In genomic region chr15:67030036-67030762, GRCh38 we compare ENCODE assay signal across 1 cellular context.
TF ChIP-seq lines count a peak whose summit lies in the region.

No MANE protein-coding gene starts in this region.

TF ChIP-seq in HepG2, 621 proteins besides CTCF, POLR2A, EP300 and RAD21 (continued from another document and continues in another):
- TF ChIP-seq, protein P1, sequence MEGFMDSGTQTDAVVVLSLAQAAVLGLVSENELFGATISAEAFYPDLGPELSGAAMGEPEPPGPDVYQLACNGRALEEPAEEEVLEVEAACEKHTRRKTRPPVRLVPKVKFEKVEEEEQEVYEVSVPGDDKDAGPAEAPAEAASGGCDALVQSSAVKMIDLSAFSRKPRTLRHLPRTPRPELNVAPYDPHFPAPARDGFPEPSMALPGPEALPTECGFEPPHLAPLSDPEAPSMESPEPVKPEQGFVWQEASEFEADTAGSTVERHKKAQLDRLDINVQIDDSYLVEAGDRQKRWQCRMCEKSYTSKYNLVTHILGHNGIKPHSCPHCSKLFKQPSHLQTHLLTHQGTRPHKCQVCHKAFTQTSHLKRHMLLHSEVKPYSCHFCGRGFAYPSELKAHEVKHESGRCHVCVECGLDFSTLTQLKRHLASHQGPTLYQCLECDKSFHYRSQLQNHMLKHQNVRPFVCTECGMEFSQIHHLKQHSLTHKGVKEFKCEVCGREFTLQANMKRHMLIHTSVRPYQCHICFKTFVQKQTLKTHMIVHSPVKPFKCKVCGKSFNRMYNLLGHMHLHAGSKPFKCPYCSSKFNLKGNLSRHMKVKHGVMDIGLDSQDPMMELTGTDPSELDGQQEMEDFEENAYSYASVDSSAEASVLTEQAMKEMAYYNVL (CRISPR knock-in tag; IDR thresholded peaks at IDR 0.05; ENCODE audit: borderline replicate concordance), result peak; percentile 83; the same call in 1 of the 2 replicates
- peak; percentile 46; the same call in 1 of the 2 replicates for TF ChIP-seq ZNF556 (CRISPR knock-in tag; IDR thresholded peaks at IDR 0.05; ENCODE audit: borderline replicate concordance)
- TF ChIP-seq PAX8 (CRISPR knock-in tag; IDR thresholded peaks at IDR 0.05; ENCODE audit: borderline replicate concordance), result no peak
- TF ChIP-seq HMG20B (CRISPR knock-in tag; conservative IDR thresholded peaks at IDR 0.05), result peak; percentile 86
- peak; percentile 29; the same call in 1 of the 2 replicates for TF ChIP-seq HNF1B (CRISPR knock-in tag; IDR thresholded peaks at IDR 0.05)
- TF ChIP-seq ZNF337 (CRISPR knock-in tag; IDR thresholded peaks at IDR 0.05; ENCODE audit: borderline replicate concordance, low read depth), result no peak
- TF ChIP-seq ZNF746 (CRISPR knock-in tag; IDR thresholded peaks at IDR 0.05), result peak; percentile 43; the same call in 1 of the 2 replicates
- peak; percentile 36; the same call in 1 of the 2 replicates for TF ChIP-seq ZNF557 (CRISPR knock-in tag; IDR thresholded peaks at IDR 0.05)
- peak; percentile 38; the same call in 1 of the 2 replicates for TF ChIP-seq SPEN (CRISPR knock-in tag; IDR thresholded peaks at IDR 0.05; ENCODE audit: low read depth)
- TF ChIP-seq, protein P2, sequence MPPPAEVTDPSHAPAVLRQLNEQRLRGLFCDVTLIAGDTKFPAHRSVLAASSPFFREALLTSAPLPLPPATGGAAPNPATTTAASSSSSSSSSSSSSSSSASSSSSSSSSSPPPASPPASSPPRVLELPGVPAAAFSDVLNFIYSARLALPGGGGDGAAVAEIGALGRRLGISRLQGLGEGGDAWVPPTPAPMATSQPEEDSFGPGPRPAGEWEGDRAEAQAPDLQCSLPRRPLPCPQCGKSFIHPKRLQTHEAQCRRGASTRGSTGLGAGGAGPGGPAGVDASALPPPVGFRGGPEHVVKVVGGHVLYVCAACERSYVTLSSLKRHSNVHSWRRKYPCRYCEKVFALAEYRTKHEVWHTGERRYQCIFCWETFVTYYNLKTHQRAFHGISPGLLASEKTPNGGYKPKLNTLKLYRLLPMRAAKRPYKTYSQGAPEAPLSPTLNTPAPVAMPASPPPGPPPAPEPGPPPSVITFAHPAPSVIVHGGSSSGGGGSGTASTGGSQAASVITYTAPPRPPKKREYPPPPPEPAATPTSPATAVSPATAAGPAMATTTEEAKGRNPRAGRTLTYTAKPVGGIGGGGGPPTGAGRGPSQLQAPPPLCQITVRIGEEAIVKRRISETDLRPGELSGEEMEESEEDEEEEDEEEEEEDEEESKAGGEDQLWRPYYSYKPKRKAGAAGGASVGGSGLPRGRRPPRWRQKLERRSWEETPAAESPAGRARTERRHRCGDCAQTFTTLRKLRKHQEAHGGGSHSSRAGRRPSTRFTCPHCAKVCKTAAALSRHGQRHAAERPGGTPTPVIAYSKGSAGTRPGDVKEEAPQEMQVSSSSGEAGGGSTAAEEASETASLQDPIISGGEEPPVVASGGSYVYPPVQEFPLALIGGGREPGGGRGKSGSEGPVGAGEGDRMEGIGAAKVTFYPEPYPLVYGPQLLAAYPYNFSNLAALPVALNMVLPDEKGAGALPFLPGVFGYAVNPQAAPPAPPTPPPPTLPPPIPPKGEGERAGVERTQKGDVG (CRISPR knock-in tag; IDR thresholded peaks at IDR 0.05; ENCODE audit: borderline replicate concordance), result 0 out of 2 replicates have a peak, but pooled peaks have one; percentile 33
- peak; percentile 87 for TF ChIP-seq PITX1 (CRISPR knock-in tag; IDR thresholded peaks at IDR 0.05)
- TF ChIP-seq ZNF20 (CRISPR knock-in tag; IDR thresholded peaks at IDR 0.05), result no peak
- TF ChIP-seq ZGPAT (CRISPR knock-in tag; IDR thresholded peaks at IDR 0.05), result 0 out of 2 replicates have a peak, but pooled peaks have one; percentile 53
- no peak for TF ChIP-seq MZF1 (CRISPR knock-in tag; IDR thresholded peaks at IDR 0.05; ENCODE audit: borderline replicate concordance)
- TF ChIP-seq NR2F6 (IDR thresholded peaks at IDR 0.05), result peak; percentile 95
- peak; percentile 96 for TF ChIP-seq NR2F6 (CRISPR knock-in tag; IDR thresholded peaks at IDR 0.05)
- TF ChIP-seq SAP130 (CRISPR knock-in tag; IDR thresholded peaks at IDR 0.05; ENCODE audit: low read depth), result peak; percentile 81
- peak; percentile 40; the same call in 1 of the 2 replicates for TF ChIP-seq MIER3 (CRISPR knock-in tag; IDR thresholded peaks at IDR 0.05; ENCODE audit: borderline replicate concordance)
- no peak for TF ChIP-seq ZNF441 (CRISPR knock-in tag; IDR thresholded peaks at IDR 0.05; ENCODE audit: borderline replicate concordance)
- TF ChIP-seq MED1 (CRISPR knock-in tag; IDR thresholded peaks at IDR 0.05), result peak; percentile 80
- no peak for TF ChIP-seq TRIM24 (CRISPR knock-in tag; IDR thresholded peaks at IDR 0.05)
- TF ChIP-seq, protein P3, sequence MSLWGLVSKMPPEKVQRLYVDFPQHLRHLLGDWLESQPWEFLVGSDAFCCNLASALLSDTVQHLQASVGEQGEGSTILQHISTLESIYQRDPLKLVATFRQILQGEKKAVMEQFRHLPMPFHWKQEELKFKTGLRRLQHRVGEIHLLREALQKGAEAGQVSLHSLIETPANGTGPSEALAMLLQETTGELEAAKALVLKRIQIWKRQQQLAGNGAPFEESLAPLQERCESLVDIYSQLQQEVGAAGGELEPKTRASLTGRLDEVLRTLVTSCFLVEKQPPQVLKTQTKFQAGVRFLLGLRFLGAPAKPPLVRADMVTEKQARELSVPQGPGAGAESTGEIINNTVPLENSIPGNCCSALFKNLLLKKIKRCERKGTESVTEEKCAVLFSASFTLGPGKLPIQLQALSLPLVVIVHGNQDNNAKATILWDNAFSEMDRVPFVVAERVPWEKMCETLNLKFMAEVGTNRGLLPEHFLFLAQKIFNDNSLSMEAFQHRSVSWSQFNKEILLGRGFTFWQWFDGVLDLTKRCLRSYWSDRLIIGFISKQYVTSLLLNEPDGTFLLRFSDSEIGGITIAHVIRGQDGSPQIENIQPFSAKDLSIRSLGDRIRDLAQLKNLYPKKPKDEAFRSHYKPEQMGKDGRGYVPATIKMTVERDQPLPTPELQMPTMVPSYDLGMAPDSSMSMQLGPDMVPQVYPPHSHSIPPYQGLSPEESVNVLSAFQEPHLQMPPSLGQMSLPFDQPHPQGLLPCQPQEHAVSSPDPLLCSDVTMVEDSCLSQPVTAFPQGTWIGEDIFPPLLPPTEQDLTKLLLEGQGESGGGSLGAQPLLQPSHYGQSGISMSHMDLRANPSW (CRISPR knock-in tag; IDR thresholded peaks at IDR 0.05; ENCODE audit: borderline replicate concordance), result 0 out of 2 replicates have a peak, but pooled peaks have one; percentile 30
- peak; percentile 17; the same call in 1 of the 2 replicates for TF ChIP-seq YEATS2 (CRISPR knock-in tag; IDR thresholded peaks at IDR 0.05; ENCODE audit: borderline replicate concordance)
- TF ChIP-seq MXD4 (CRISPR knock-in tag; IDR thresholded peaks at IDR 0.05), result no peak
- TF ChIP-seq ZNF276 (CRISPR knock-in tag; IDR thresholded peaks at IDR 0.05; ENCODE audit: low read depth), result no peak
- peak; percentile 53; the same call in 1 of the 2 replicates for TF ChIP-seq ZSCAN25 (CRISPR knock-in tag; IDR thresholded peaks at IDR 0.05)
- TF ChIP-seq, protein P4, sequence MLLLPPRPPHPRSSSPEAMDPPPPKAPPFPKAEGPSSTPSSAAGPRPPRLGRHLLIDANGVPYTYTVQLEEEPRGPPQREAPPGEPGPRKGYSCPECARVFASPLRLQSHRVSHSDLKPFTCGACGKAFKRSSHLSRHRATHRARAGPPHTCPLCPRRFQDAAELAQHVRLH (CRISPR knock-in tag; IDR thresholded peaks at IDR 0.05; ENCODE audit: borderline replicate concordance, low read depth), result peak; percentile 69; the same call in 1 of the 2 replicates
- TF ChIP-seq RARA (CRISPR knock-in tag; IDR thresholded peaks at IDR 0.05), result peak; percentile 70; the same call in 1 of the 2 replicates
- TF ChIP-seq IKZF5 (CRISPR knock-in tag; IDR thresholded peaks at IDR 0.05), result peak; percentile 62
- TF ChIP-seq STAG1 (CRISPR knock-in tag; IDR thresholded peaks at IDR 0.05), result peak; percentile 11; the same call in 1 of the 2 replicates
- TF ChIP-seq FOXJ3 (CRISPR knock-in tag; IDR thresholded peaks at IDR 0.05; ENCODE audit: borderline replicate concordance), result peak; percentile 81; the same call in 1 of the 2 replicates
- no peak for TF ChIP-seq ATF5 (CRISPR knock-in tag; IDR thresholded peaks at IDR 0.05; ENCODE audit: low read depth)
- peak; percentile 20 for TF ChIP-seq ASH2L (IDR thresholded peaks at IDR 0.05; ENCODE audit: insufficient read length, low read depth, low read length)
- TF ChIP-seq ZNF136 (CRISPR knock-in tag; IDR thresholded peaks at IDR 0.05; ENCODE audit: low read depth), result 0 out of 2 replicates have a peak, but pooled peaks have one; percentile 36
- no peak for TF ChIP-seq NFYC (CRISPR knock-in tag; IDR thresholded peaks at IDR 0.05)
- TF ChIP-seq SP1 (IDR thresholded peaks at IDR 0.05), result no peak
- TF ChIP-seq SP1 (CRISPR knock-in tag; IDR thresholded peaks at IDR 0.05), result 0 out of 2 replicates have a peak, but pooled peaks have one; percentile 22
- peak; percentile 76 for TF ChIP-seq MEF2D (CRISPR knock-in tag; IDR thresholded peaks at IDR 0.05)
- peak; percentile 14; the same call in 1 of the 3 replicates for TF ChIP-seq MXI1 (IDR thresholded peaks at IDR 0.05; ENCODE audit: borderline replicate concordance, low read depth, low read length)
- peak; percentile 66; the same call in 1 of the 2 replicates for TF ChIP-seq ZNF430 (CRISPR knock-in tag; IDR thresholded peaks at IDR 0.05)
